Comparison of ENCODE assay signal across 10 cellular contexts in the genomic region with DNA sequence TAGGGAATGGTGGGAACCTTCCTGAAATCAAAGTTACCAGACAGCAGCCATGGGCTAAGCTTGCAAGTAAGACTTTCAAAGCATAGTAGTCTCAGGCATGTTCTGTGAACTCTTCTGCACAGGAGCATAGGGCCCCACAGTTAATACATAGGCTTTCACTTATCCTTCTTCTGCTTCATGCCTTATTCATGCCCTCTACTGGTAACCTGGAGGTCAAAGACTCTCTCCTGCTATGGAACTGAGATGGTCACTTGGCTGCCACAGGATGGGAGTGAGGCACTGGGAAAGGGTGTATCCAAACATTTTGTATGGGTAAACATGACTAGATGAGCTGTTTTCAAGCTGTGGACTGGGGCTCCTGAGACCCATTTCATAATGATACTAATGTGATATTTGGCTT. TPM values are rescaled to one million over a fixed set of nuclear protein-coding genes. Genes with fewer than 3 reads are reported as not detected.
A peak's percentile ranks its signal among the peaks of the same experiment; 100 is the strongest.
DNase-seq lines count a peak whose midpoint lies in the region; ATAC-seq and TF ChIP-seq lines count a peak whose summit lies in the region.
"Had no signal": no experiment of that assay in that cellular context is flagged by ENCODE, and none has a peak within 500 bp of the region (broad histone marks: within the 10 kb centered on the region; RNA-seq: fewer than 3 reads in every experiment).

No MANE protein-coding gene starts in this region.

- TF ChIP-seq POLR2A in sigmoid colon (IDR thresholded peaks at IDR 0.05): no peak

- DNase-seq in ELR (ENCODE audit: low read depth): peak; percentile 18
- peak; percentile 54 for DNase-seq in SW480 (ENCODE audit: low spot score)
- no peak for DNase-seq in left lobe of liver (ENCODE audit: low spot score)
- no peak for DNase-seq in NCI-H1694 treated with DMSO at 0.1 percent for 48 hours (lab: John Stamatoyannopoulos, UW)
- DNase-seq in sigmoid colon: no peak
- DNase-seq in NCI-H748 (lab: John Stamatoyannopoulos, UW; ENCODE audit: unreplicated experiment): no peak
- DNase-seq in C1 segment of cervical spinal cord (lab: John Stamatoyannopoulos, UW): no peak
- DNase-seq: immature natural killer cell; stimulated activated CD8-positive, alpha-beta memory T cell treated with anti-CD3 and anti-CD28 coated beads, Interleukin-4, amount 100 ng/mL, for 48 hours had no signal

- no peak overlapping the region for H3K4me3 ChIP-seq in sigmoid colon

- ATAC-seq in HG03432 (IDR thresholded peaks at IDR 0.05; ENCODE audit: unreplicated experiment) (peak; percentile 49), left lobe of liver (peak; percentile 93)

- H3K27me3 ChIP-seq in sigmoid colon: peaks cover 12 to 74% (median 36%) of the 10 kb centered on the region in 3 donors

- no peak overlapping the region for H3K27ac ChIP-seq in sigmoid colon

- H3K4me1 ChIP-seq in sigmoid colon: peaks cover 0 to 5% (median 4%) of the 10 kb centered on the region in 4 donors

- TF ChIP-seq CTCF in sigmoid colon (IDR thresholded peaks at IDR 0.05): no peak

- no peak for TF ChIP-seq EP300 in sigmoid colon (IDR thresholded peaks at IDR 0.05)

- no peaks in the 10 kb centered on the region for H3K9me3 ChIP-seq in sigmoid colon

- intact Hi-C loops in sigmoid colon (cut with DNase I): no loop called here

- no peaks in the 10 kb centered on the region for H3K36me3 ChIP-seq in sigmoid colon

RNA-seq across cellular contexts. Expression of a gene that starts 49.1 kb away (rescaled TPM):
- total RNA-seq in left lobe of liver (61.9 TPM), sigmoid colon (100 to 1,000 TPM; 161 to 184 (median 176) TPM)
- polyA plus RNA-seq in sigmoid colon: 10 to 100 TPM; 28.7 to 69.8 (median 43.8) TPM

RNA-seq across cellular contexts. Expression of a gene that starts 55.6 kb away (rescaled TPM):
- total RNA-seq in left lobe of liver: 26.8 TPM
- 10 to 100 TPM in 3 of 4 donors, 1 to 10 TPM in 1; 8.0 to 13.2 (median 12.4) TPM for total RNA-seq in sigmoid colon
- 1 to 10 TPM; 1.2 to 2.3 (median 1.8) TPM for polyA plus RNA-seq in sigmoid colon

Comparison
In these comparisons a context has a peak if more than half of its experiments do, and no peak if none do; other contexts are left out.
1. DNase-seq: peak in ELR (single experiment) and SW480 (single experiment); none in left lobe of liver (single experiment), NCI-H1694 treated with DMSO at 0.1 percent for 48 hours (single experiment), sigmoid colon (single experiment), NCI-H748 (single experiment) and C1 segment of cervical spinal cord (0 of 14).